ENCODE assay signal across 22 cellular contexts in the genomic region with DNA sequence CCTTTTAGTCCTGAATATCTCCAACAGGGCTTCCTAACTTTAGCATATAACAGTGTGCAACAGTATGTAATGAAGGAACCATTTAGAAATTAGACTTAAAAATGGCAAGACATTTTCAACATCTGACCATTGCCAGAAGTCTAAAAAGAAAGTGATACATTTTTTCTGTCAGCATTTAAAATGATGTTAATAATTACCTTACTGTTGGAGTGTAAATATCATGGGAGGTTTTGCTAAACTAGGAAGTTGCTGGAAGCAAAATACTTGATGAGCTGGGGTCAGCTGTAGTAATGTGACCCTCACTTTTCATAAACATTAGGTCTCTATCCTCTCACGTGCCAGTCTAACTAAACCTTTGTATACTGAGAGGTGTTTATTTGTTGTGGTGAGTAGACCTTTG.
"Had no signal": no experiment of that assay in that cellular context is flagged by ENCODE, and none has a peak within 500 bp of the region (broad histone marks: within the 10 kb centered on the region; RNA-seq: fewer than 3 reads in every experiment).

No MANE protein-coding gene starts in this region.

- H3K79me2 ChIP-seq: hepatocyte had no signal

- H3K9me3 Mint-ChIP-seq: endodermal cell; mesothelial cell of epicardium; natural killer cell treated with Interleukin-12 subunit alpha and Interleukin-12 subunit beta and Interleukin-15 and Interleukin-18, amount 100 ng/mL, for 72 hours had no signal

- H3K4me1 ChIP-seq: colonic mucosa, left lung, lower lobe of right lung, right atrium auricular region had no signal

- H3K4me1 Mint-ChIP-seq: memory B cell had no signal

- H3K27me3 ChIP-seq: colonic mucosa, hepatocyte, left lung, neutrophil, right atrium auricular region had no signal

- H3K27ac Mint-ChIP-seq: endodermal cell; memory B cell; mesothelial cell of epicardium; natural killer cell treated with Interleukin-12 subunit alpha and Interleukin-12 subunit beta and Interleukin-15 and Interleukin-18, amount 100 ng/mL, for 72 hours had no signal

- H3K4me3 ChIP-seq: colonic mucosa, hepatocyte, left lung, lower lobe of right lung, right atrium auricular region had no signal

- H3K36me3 ChIP-seq: colonic mucosa, left lung, lower lobe of right lung, neutrophil, right atrium auricular region had no signal

- ATAC-seq: left lung; lower lobe of right lung; natural killer cell treated with Interleukin-12 subunit alpha and Interleukin-12 subunit beta and Interleukin-15 and Interleukin-18, amount 100 ng/mL, for 72 hours had no signal

- H3K27ac ChIP-seq: colonic mucosa, hepatocyte, left lung, lower lobe of right lung, neutrophil, right atrium auricular region had no signal

- H3K9me3 ChIP-seq: colonic mucosa, left lung, lower lobe of right lung, neutrophil, right atrium auricular region had no signal

- H3K4me3 Mint-ChIP-seq: endodermal cell; memory B cell; mesothelial cell of epicardium; natural killer cell treated with Interleukin-12 subunit alpha and Interleukin-12 subunit beta and Interleukin-15 and Interleukin-18, amount 100 ng/mL, for 72 hours had no signal

- FAIRE-seq: endothelial cell of umbilical vein, small intestine, urothelium cell line had no signal

- H3K27me3 Mint-ChIP-seq: memory B cell had no signal

- DNase-seq: colonic mucosa; dermis blood vessel endothelial cell; endodermal cell; erythroblast; foreskin melanocyte; head of caudate nucleus; left lung; lower lobe of right lung; posterior cingulate gyrus; small intestine; stimulated activated CD4-positive, alpha-beta T cell treated with anti-CD3 and anti-CD28 coated beads, Interleukin-12 subunit alpha, Interleukin-12 subunit beta, amount 100 ng/mL, for 4 hours; stimulated activated CD4-positive, alpha-beta T cell treated with anti-CD3 and anti-CD28 coated beads, Interleukin-2, amount 100 ng/mL, for 48 hours; stimulated activated naive CD4-positive, alpha-beta T cell treated with Interleukin-2 at 50 U/mL for 16 hours; trophoblast cell had no signal

- H3K36me3 Mint-ChIP-seq: memory B cell; natural killer cell treated with Interleukin-12 subunit alpha and Interleukin-12 subunit beta and Interleukin-15 and Interleukin-18, amount 100 ng/mL, for 72 hours had no signal

- H2AFZ ChIP-seq: hepatocyte had no signal

- H3K4me2 ChIP-seq: hepatocyte had no signal
